8 cellular contexts compared by ENCODE assay signal in the genomic region with DNA sequence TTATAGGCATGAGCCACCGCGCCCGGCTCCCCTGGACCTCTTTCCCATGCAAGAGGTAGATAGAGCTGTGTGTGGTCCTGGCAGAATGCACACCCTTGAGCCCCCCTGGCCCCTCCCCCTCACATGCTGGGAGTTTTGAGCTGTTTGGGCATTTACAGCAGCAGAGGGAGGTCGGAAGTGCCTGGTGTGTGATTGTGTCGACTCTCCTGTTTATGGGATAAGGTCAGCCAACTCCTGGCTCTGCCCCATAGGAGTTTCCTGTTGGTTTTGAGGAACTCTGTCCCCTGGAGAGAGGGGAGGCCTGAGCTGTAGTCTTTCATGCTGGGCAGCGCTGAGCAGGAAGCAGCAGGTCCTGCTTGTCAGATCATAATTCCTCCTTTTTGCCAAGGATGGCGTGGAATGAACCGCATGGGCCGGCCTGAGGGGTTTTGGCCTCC. TPM values are rescaled to one million over a fixed set of nuclear protein-coding genes. Genes with fewer than 3 reads are reported as not detected.
DNase-seq lines count a peak whose midpoint lies in the region; ATAC-seq and TF ChIP-seq lines count a peak whose summit lies in the region.

No MANE protein-coding gene starts in this region.

- H3K4me3 Mint-ChIP-seq in activated naive CD4-positive, alpha-beta T cell treated with anti-CD3 and anti-CD28 coated beads, Interleukin-2, amount 50 U/mL, for 24 hours = no peak overlapping the region
- H3K4me3 Mint-ChIP-seq in activated naive CD4-positive, alpha-beta T cell treated with anti-CD3 and anti-CD28 coated beads, Interleukin-2, amount 10 ng/mL, durations not matched to agents 7 days and 5 days = no peak overlapping the region

- H3K36me3 Mint-ChIP-seq in activated naive CD4-positive, alpha-beta T cell treated with anti-CD3 and anti-CD28 coated beads, Interleukin-2, amount 50 U/mL, for 24 hours = peaks cover 3% of the 10 kb centered on the region
- H3K36me3 Mint-ChIP-seq in activated naive CD4-positive, alpha-beta T cell treated with anti-CD3 and anti-CD28 coated beads, Interleukin-2, amount 10 ng/mL, durations not matched to agents 7 days and 5 days = peaks cover 69% of the 10 kb centered on the region

- no TSS peak for BruUV-seq in PC-9 (replicated peaks; lab: Mats Ljungman, UMichigan)

- no peaks in the 10 kb centered on the region for H3K9me3 ChIP-seq in lower lobe of right lung
- no peaks in the 10 kb centered on the region for H3K9me3 ChIP-seq in upper lobe of left lung
- no peaks in the 10 kb centered on the region for H3K9me3 ChIP-seq in PC-9 (ENCODE audit: insufficient read depth, low read depth)

- no peaks in the 10 kb centered on the region for H4K20me1 ChIP-seq in PC-9 (ENCODE audit: insufficient read depth)

- ATAC-seq in lower lobe of right lung (no peak), upper lobe of left lung (ENCODE audit: low FRiP score in 2 of 2) (no peak), GM18868 (IDR thresholded peaks at IDR 0.05; ENCODE audit: unreplicated experiment) (no peak)

- POLR2A ChIA-PET in PC-9 (lab: Charles Lee; ENCODE audit: unreplicated experiment) = interaction anchor here (0.5 to 0.7 kb wide), 4 partner anchors 33 to 1449 kb away, joined by 3 to 5 read pairs (median 4); a partner anchor contains a TSS

- H3K79me2 ChIP-seq in PC-9 (ENCODE audit: low read depth) = peaks cover 78% of the 10 kb centered on the region

- no peak overlapping the region for H2AFZ ChIP-seq in PC-9

- H3K27ac ChIP-seq in cingulate gyrus (ENCODE audit: low read depth, low read length) (peak overlapping the region; percentile 61), lower lobe of right lung (peak overlapping the region; percentile 56), upper lobe of left lung (peak overlapping the region; percentile 54 to 80 (median 64)), PC-9 (no peak overlapping the region)

- TF ChIP-seq EP300 in upper lobe of left lung (IDR thresholded peaks at IDR 0.05) = no peak

- H3K9me2 ChIP-seq in PC-9 (ENCODE audit: insufficient read depth) = no peaks in the 10 kb centered on the region

- intact Hi-C loops in lower lobe of right lung (cut with DNase I) (no loop called here), PC-9 (cut with micrococcal nuclease; ENCODE audit: unreplicated experiment) (no loop called here)

- no peak overlapping the region for H3K4me2 ChIP-seq in PC-9

- peaks cover 81% of the 10 kb centered on the region for H3K4me1 ChIP-seq in lower lobe of right lung
- peaks cover 60 to 83% (median 76%) of the 10 kb centered on the region in 4 donors for H3K4me1 ChIP-seq in upper lobe of left lung
- peaks cover 28% of the 10 kb centered on the region for H3K4me1 ChIP-seq in PC-9 (replicated peaks; ENCODE audit: insufficient read depth)

- TF ChIP-seq POLR2A in upper lobe of left lung (IDR thresholded peaks at IDR 0.05) = no peak

- peak overlapping the region; percentile 68 for H3K27ac Mint-ChIP-seq in activated naive CD4-positive, alpha-beta T cell treated with anti-CD3 and anti-CD28 coated beads, Interleukin-2, amount 50 U/mL, for 24 hours
- no peak overlapping the region for H3K27ac Mint-ChIP-seq in activated naive CD4-positive, alpha-beta T cell treated with anti-CD3 and anti-CD28 coated beads, Interleukin-2, amount 10 ng/mL, durations not matched to agents 7 days and 5 days

- peaks cover 61% of the 10 kb centered on the region for H3K4me1 Mint-ChIP-seq in activated naive CD4-positive, alpha-beta T cell treated with anti-CD3 and anti-CD28 coated beads, Interleukin-2, amount 50 U/mL, for 24 hours
- H3K4me1 Mint-ChIP-seq in activated naive CD4-positive, alpha-beta T cell treated with anti-CD3 and anti-CD28 coated beads, Interleukin-2, amount 10 ng/mL, durations not matched to agents 7 days and 5 days = peaks cover 87% of the 10 kb centered on the region

- WGBS in upper lobe of left lung, 2 donors = 38 to 44% methylated on average over 7 to 9 of the region's 9 CpGs

- peaks cover 18% of the 10 kb centered on the region for H3F3A ChIP-seq in PC-9 (ENCODE audit: insufficient read depth, low read depth)

- CTCF ChIA-PET in activated naive CD4-positive, alpha-beta T cell treated with anti-CD3 and anti-CD28 coated beads, Interleukin-2, amount 10 ng/mL, durations not matched to agents 7 days and 5 days (lab: Charles Lee) = interaction anchor here (1.8 kb wide), 1 partner anchor 40 kb away, joined by 4 read pairs; no protein-coding TSS in a partner anchor
- CTCF ChIA-PET in PC-9 (lab: Charles Lee) = no interaction called here

- no peak for DNase-seq in activated naive CD4-positive, alpha-beta T cell treated with anti-CD3 and anti-CD28 coated beads, Interleukin-2, amount 10 ng/mL, durations not matched to agents 7 days and 5 days
- DNase-seq in lower lobe of right lung (no peak), upper lobe of left lung (no peak), NCI-H2107 (lab: John Stamatoyannopoulos, UW) (no peak), PC-9 (no peak)

- TF ChIP-seq CTCF in lower lobe of right lung (IDR thresholded peaks at IDR 0.05) (no peak), upper lobe of left lung (IDR thresholded peaks at IDR 0.05) (no peak), PC-9 (conservative IDR thresholded peaks at IDR 0.05) (no peak)

- H3K27me3 ChIP-seq in lower lobe of right lung (ENCODE audit: low read depth) (no peaks in the 10 kb centered on the region), upper lobe of left lung (no peaks in the 10 kb centered on the region), PC-9 (ENCODE audit: insufficient read depth, low read depth) (no peaks in the 10 kb centered on the region)

- no peaks in the 10 kb centered on the region for H3K9me3 Mint-ChIP-seq in activated naive CD4-positive, alpha-beta T cell treated with anti-CD3 and anti-CD28 coated beads, Interleukin-2, amount 50 U/mL, for 24 hours
- no peaks in the 10 kb centered on the region for H3K9me3 Mint-ChIP-seq in activated naive CD4-positive, alpha-beta T cell treated with anti-CD3 and anti-CD28 coated beads, Interleukin-2, amount 10 ng/mL, durations not matched to agents 7 days and 5 days

- H3K27me3 Mint-ChIP-seq in activated naive CD4-positive, alpha-beta T cell treated with anti-CD3 and anti-CD28 coated beads, Interleukin-2, amount 50 U/mL, for 24 hours = no peaks in the 10 kb centered on the region
- no peaks in the 10 kb centered on the region for H3K27me3 Mint-ChIP-seq in activated naive CD4-positive, alpha-beta T cell treated with anti-CD3 and anti-CD28 coated beads, Interleukin-2, amount 10 ng/mL, durations not matched to agents 7 days and 5 days

- H3K4me3 ChIP-seq in lower lobe of right lung = no peak overlapping the region
- no peak overlapping the region for H3K4me3 ChIP-seq in upper lobe of left lung
- no peak overlapping the region for H3K4me3 ChIP-seq in PC-9

- H3K36me3 ChIP-seq in lower lobe of right lung = peaks cover 52% of the 10 kb centered on the region
- H3K36me3 ChIP-seq in upper lobe of left lung = peaks cover 5 to 66% (median 41%) of the 10 kb centered on the region in 4 donors
- peaks cover 12% of the 10 kb centered on the region for H3K36me3 ChIP-seq in PC-9 (ENCODE audit: low read depth)

RNA-seq across cellular contexts. Expression of a gene that starts 6.0 kb away (rescaled TPM):
- total RNA-seq in lower lobe of right lung (45.5 TPM), upper lobe of left lung (100 to 1,000 TPM in 2 of 6 donors, 10 to 100 TPM in 4; 49.0 to 132 (median 67.0) TPM), PC-9 (2021) (90.3 and 95.7 TPM in 2 replicates)

RNA-seq across cellular contexts. Expression of a gene that starts 6.2 kb away (rescaled TPM):
- 7.1 TPM for total RNA-seq in lower lobe of right lung
- total RNA-seq in upper lobe of left lung = 10 to 100 TPM in 1 of 6 donors, 1 to 10 TPM in 5; 3.9 to 10.5 (median 5.4) TPM
- 26.1 and 27.6 TPM in 2 replicates for total RNA-seq in PC-9 (2021)

RNA-seq across cellular contexts. Expression of a gene that starts 32.9 kb away (rescaled TPM):
- total RNA-seq in lower lobe of right lung = 39.8 TPM
- total RNA-seq in upper lobe of left lung = 100 to 1,000 TPM in 1 of 6 donors, 10 to 100 TPM in 5; 27.6 to 286 (median 57.7) TPM
- 4.2 and 6.3 TPM in 2 replicates for total RNA-seq in PC-9 (2021)

RNA-seq across cellular contexts. Expression of a gene that starts 58.3 kb away (rescaled TPM):
- 32.1 TPM for total RNA-seq in lower lobe of right lung
- total RNA-seq in upper lobe of left lung = 100 to 1,000 TPM in 1 of 6 donors, 10 to 100 TPM in 5; 10.5 to 108 (median 41.7) TPM
- 59.6 and 75.5 TPM in 2 replicates for total RNA-seq in PC-9 (2021)

RNA-seq across cellular contexts. Expression of a gene that starts 59.5 kb away (rescaled TPM):
- 14.4 TPM for total RNA-seq in lower lobe of right lung
- 10 to 100 TPM in 5 of 6 donors, 1 to 10 TPM in 1; 5.7 to 24.5 (median 12.3) TPM for total RNA-seq in upper lobe of left lung
- total RNA-seq in PC-9 (2021) = 18.0 and 19.0 TPM in 2 replicates
